Comparison of ENCODE assay signal across 8 cellular contexts in the genomic region with DNA sequence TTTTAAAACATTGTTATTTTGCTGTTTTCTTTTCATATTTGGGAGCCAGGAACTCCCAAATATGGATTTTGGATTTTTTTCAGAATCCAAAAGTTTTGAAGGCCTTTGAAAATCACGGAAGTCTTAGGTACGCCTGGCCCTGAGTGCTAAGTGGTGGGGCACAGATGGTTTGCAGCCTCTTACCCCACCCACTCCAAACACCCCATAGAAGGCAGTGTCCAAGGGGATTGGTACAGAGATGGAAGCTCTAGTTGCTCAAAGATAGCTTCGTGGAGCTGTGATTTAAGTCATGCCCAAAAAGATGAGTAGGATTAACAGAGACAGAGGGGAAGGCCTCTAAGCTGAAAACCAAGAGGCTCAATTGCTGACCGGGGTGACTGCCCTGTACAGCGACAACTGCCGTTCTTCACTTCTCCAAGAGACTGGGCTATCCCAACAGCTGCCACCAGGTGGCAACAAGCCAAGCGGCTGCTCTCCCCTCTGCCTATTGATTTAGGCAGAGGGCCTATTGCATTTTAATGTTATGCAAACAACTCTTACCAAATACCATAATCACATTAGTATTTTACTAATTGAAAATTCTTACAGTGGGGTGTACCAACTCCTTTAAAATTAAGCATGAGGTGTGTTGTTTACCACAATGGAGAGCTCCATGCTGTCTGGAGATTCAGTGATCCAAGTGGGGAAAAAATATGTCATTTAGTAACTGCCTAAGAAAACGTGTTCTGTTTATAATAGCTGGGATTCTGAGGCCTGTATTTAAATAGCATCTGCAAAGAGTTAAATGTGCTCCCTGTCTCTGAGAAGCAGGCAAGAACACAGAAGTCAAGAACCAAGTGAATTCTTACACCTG.
A peak's percentile ranks its signal among the peaks of the same experiment; 100 is the strongest.
DNase-seq lines count a peak whose midpoint lies in the region; ATAC-seq and TF ChIP-seq lines count a peak whose summit lies in the region.

No MANE protein-coding gene starts in this region.

- H4K20me1 ChIP-seq in H9 (ENCODE audit: control insufficient read depth, insufficient read depth, insufficient read length) = no peaks in the 10 kb centered on the region

- H3K36me3 ChIP-seq in kidney epithelial cell (ENCODE audit: control insufficient read depth, insufficient read depth, low read length) = no peaks in the 10 kb centered on the region

- H3K36me3 Mint-ChIP-seq in H9 (ENCODE audit: insufficient read depth in 1 of 3, low read depth in 3 of 3) = peaks cover 4 to 22% (median 17%) of the 10 kb centered on the region in 3 experiments; a peak in 5 of 7 replicates

- H3K9ac ChIP-seq in H9 (ENCODE audit: extremely low read depth, insufficient read length, low read length) = no peak overlapping the region

- H3T11ph ChIP-seq in H9 (ENCODE audit: low read length) = no peak overlapping the region

- peaks cover 4 to 6% of the 10 kb centered on the region in 2 experiments; a peak in 1 of 4 replicates for H3K4me1 Mint-ChIP-seq in H9

- H2AK5ac ChIP-seq in H9 (ENCODE audit: insufficient read length, low read length) = no peak overlapping the region

- H2BK120ac ChIP-seq in H9 (ENCODE audit: low read depth, low read length, poor library complexity, severe bottlenecking) = no peak overlapping the region

- no peaks in the 10 kb centered on the region for H3K4me1 ChIP-seq in H9 (ENCODE audit: insufficient read depth, low read length)

- H2BK12ac ChIP-seq in H9 (ENCODE audit: insufficient read length, low read depth, low read length) = no peak overlapping the region

- H3K23ac ChIP-seq in H9 (ENCODE audit: insufficient read length, low read depth, low read length) = no peak overlapping the region

- H3K56ac ChIP-seq in H9 (ENCODE audit: insufficient read length, low read depth, low read length) = no peak overlapping the region

- H3K27me3 ChIP-seq in H9 (ENCODE audit: insufficient read depth, low read length) (no peaks in the 10 kb centered on the region), kidney epithelial cell (ENCODE audit: control insufficient read depth, insufficient read depth, low read length) (no peaks in the 10 kb centered on the region)

- no peak overlapping the region for H2BK15ac ChIP-seq in H9 (ENCODE audit: low read depth, low read length)

- no CpG with 5 or more reads among the region's 8 CpGs for WGBS in H9 (ENCODE audit: extremely low coverage, insufficient read length, low lambda C conversion rate)

- H3K79me1 ChIP-seq in H9 (ENCODE audit: insufficient read depth, low read depth, low read length, poor library complexity, severe bottlenecking) = no peaks in the 10 kb centered on the region

- H3K4ac ChIP-seq in H9 (ENCODE audit: low read depth, low read length) = no peak overlapping the region

- no peak overlapping the region for H2BK20ac ChIP-seq in H9 (ENCODE audit: low read depth, low read length, poor library complexity, severe bottlenecking)

- no peak overlapping the region for H4K91ac ChIP-seq in H9 (ENCODE audit: insufficient read length, low read depth, low read length)

- TF ChIP-seq CTCF in C4-2B (conservative IDR thresholded peaks at IDR 0.05) = peak; percentile 91
- peak; percentile 94 for TF ChIP-seq CTCF in H9 (conservative IDR thresholded peaks at IDR 0.05)
- peak; percentile 97 for TF ChIP-seq CTCF in kidney epithelial cell (IDR thresholded peaks at IDR 0.05; ENCODE audit: insufficient read depth, low read length, poor library complexity, severe bottlenecking)

- H4K8ac ChIP-seq in H9 (replicated peaks; ENCODE audit: insufficient read length, low read depth, low read length) = no peak overlapping the region

- no peak overlapping the region for H3K14ac ChIP-seq in H9 (ENCODE audit: insufficient read depth, low read length)

- H3K27ac ChIP-seq in C4-2B (no peak overlapping the region), H9 (ENCODE audit: insufficient read length, low read depth, low read length) (no peak overlapping the region)

- H3K4me3 ChIP-seq in kidney epithelial cell (ENCODE audit: low read depth, low read length) = no peak overlapping the region

- no peaks in the 10 kb centered on the region for H3K23me2 ChIP-seq in H9 (ENCODE audit: insufficient read length, low read depth, low read length, poor library complexity, severe bottlenecking)

- peaks cover 24% of the 10 kb centered on the region in 2 experiments for H3K9me3 Mint-ChIP-seq in H9

- DNase-seq in H9 (peak; percentile 78), NCI-H226 (peak; percentile 30), kidney epithelial cell (ENCODE audit: low read depth) (peak; percentile 10)
- peak; percentile 62 for DNase-seq in central memory CD4-positive, alpha-beta T cell
- DNase-seq in stimulated activated CD4-positive, alpha-beta T cell treated with anti-CD3 and anti-CD28 coated beads, Interleukin-2, amount 100 ng/mL, for 4 hours (ENCODE audit: low read depth) = peak; percentile 75

- H3K9me3 ChIP-seq in H9 (ENCODE audit: control insufficient read depth, low read depth, low read length) = no peaks in the 10 kb centered on the region

- H2BK5ac ChIP-seq in H9 (ENCODE audit: insufficient read length, low read length) = no peak overlapping the region

- ATAC-seq in activated CD4-positive, CD25-positive, alpha-beta regulatory T cell treated with anti-CD3 and anti-CD28 coated beads, Interleukin-2, amount 50 U/mL, for 24 hours = peak; percentile 82 to 85
- ATAC-seq in GM21717 (IDR thresholded peaks at IDR 0.05; ENCODE audit: unreplicated experiment) = no peak

- H3K4me2 ChIP-seq in H9 (ENCODE audit: insufficient read depth, insufficient read length, low read length) = no peak overlapping the region

- H4K5ac ChIP-seq in H9 (ENCODE audit: insufficient read length, low read depth, low read length) = no peak overlapping the region

- H3K18ac ChIP-seq in H9 (ENCODE audit: insufficient read length, low read depth, low read length) = no peak overlapping the region

- peaks cover 7% of the 10 kb centered on the region for H3K27me3 Mint-ChIP-seq in H9 (ENCODE audit: low read depth)

- H3K27ac Mint-ChIP-seq in H9 = no peak overlapping the region

- H3K79me2 ChIP-seq in H9 (ENCODE audit: insufficient read depth, low read length) = no peaks in the 10 kb centered on the region

- H3K4me3 Mint-ChIP-seq in H9 = no peak overlapping the region

- H2AFZ ChIP-seq in H9 (ENCODE audit: low read length) = no peak overlapping the region

Comparison
In these comparisons a context has a peak if more than half of its experiments do, and no peak if none do; other contexts are left out.
1. DNase-seq: peak in every context shown above with its lines; median percentile 78 in H9; 75 in stimulated activated CD4-positive, alpha-beta T cell treated with anti-CD3 and anti-CD28 coated beads, Interleukin-2, amount 100 ng/mL, for 4 hours; 62 in central memory CD4-positive, alpha-beta T cell; 30 in NCI-H226; 10 in kidney epithelial cell.